17 cellular contexts compared by ENCODE assay signal in the genomic region with DNA sequence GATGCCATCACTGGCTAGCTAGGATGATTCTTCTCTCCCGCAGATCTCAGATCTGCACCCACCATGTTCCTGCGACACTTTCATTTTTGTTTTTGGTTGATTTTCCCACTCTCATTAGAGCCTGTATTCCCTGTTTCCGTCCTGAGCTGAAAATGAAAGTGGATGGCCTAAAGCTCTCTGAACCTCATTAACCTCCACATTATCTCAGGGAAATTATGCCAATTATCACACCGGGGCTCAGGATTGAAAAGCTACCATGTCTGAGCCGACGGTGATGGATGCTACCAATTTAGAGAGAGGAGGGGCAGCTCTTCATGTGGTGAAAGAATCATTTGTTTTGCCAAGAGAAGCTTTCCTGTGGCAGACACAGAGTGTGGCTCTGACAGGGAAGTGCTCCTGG.
DNase-seq lines count a peak whose midpoint lies in the region; ATAC-seq and TF ChIP-seq lines count a peak whose summit lies in the region.
"Had no signal": no experiment of that assay in that cellular context is flagged by ENCODE, and none has a peak within 500 bp of the region (broad histone marks: within the 10 kb centered on the region; RNA-seq: fewer than 3 reads in every experiment).

No MANE protein-coding gene starts in this region.

- DNase-seq in SK-N-SH (no peak), adipocyte (ENCODE audit: low read depth) (peak; percentile 19), mesenchymal stem cell (no peak), thoracic aorta (ENCODE audit: low spot score) (no peak), KG1 (lab: John Stamatoyannopoulos, UW) (no peak), T-helper 1 cell (no peak), RKO (ENCODE audit: low spot score) (no peak)
- DNase-seq: ACHN; activated naive CD4-positive, alpha-beta T cell treated with Interleukin-2 at 50 U/mL for 16 hours; Karpas-422; kidney glomerular epithelial cell; naive B cell; NCI-H2081 treated with DMSO at 0.1 percent for 48 hours; small intestine; stimulated activated naive CD8-positive, alpha-beta T cell treated with anti-CD3 and anti-CD28 coated beads, Interleukin-15, amount 100 ng/mL, for 72 hours had no signal

- peak overlapping the region; percentile 71 for H4K91ac ChIP-seq in mesenchymal stem cell (ENCODE audit: low read length)

- peak overlapping the region; percentile 30 to 86 for H3K18ac ChIP-seq in mesenchymal stem cell (ENCODE audit: low read depth in 1 of 2, low read length in 2 of 2)

- H2BK12ac ChIP-seq in mesenchymal stem cell (ENCODE audit: low read length in 2 of 2) = peak overlapping the region; percentile 81 to 90

- no peaks in the 10 kb centered on the region for H3K79me2 ChIP-seq in SK-N-SH (ENCODE audit: insufficient read depth)

- no peak overlapping the region for H3K27ac ChIP-seq in SK-N-SH (ENCODE audit: low read depth in 2 of 2, low read length in 1 of 2)
- no peak overlapping the region for H3K27ac ChIP-seq in mesenchymal stem cell (ENCODE audit: low read length, poor library complexity, severe bottlenecking)
- no peak overlapping the region for H3K27ac ChIP-seq in thoracic aorta

- H3K27me3 ChIP-seq in SK-N-SH (ENCODE audit: insufficient read depth) = no peaks in the 10 kb centered on the region
- no peaks in the 10 kb centered on the region for H3K27me3 ChIP-seq in adipocyte (replicated peaks; ENCODE audit: control insufficient read depth, insufficient read depth, low read length)
- H3K27me3 ChIP-seq in mesenchymal stem cell (ENCODE audit: control insufficient read depth in 1 of 2, insufficient read depth in 1 of 2, low read length in 2 of 2) = no peaks in the 10 kb centered on the region
- H3K27me3 ChIP-seq in thoracic aorta (replicated peaks; ENCODE audit: insufficient read depth) = no peaks in the 10 kb centered on the region

- no peak for TF ChIP-seq CTCF in SK-N-SH (IDR thresholded peaks at IDR 0.05)
- TF ChIP-seq CTCF in thoracic aorta (IDR thresholded peaks at IDR 0.05) = no peak

- H3K14ac ChIP-seq in mesenchymal stem cell (ENCODE audit: low read length in 2 of 2) = peak overlapping the region in 1 of 2 experiments; percentile 41

- ATAC-seq in SK-N-SH treated with all-trans-retinoic acid at 6 μM for 48 hours = no peak
- ATAC-seq in thoracic aorta (ENCODE audit: insufficient number of reproducible peaks, low FRiP score, low read depth) = no peak
- ATAC-seq: HCT116; stimulated activated naive CD8-positive, alpha-beta T cell treated with anti-CD3 and anti-CD28 coated beads, Interleukin-15, amount 100 ng/mL, for 72 hours had no signal

- POLR2A ChIA-PET in SK-N-SH (lab: Yijun Ruan, JAX) = no interaction called here

- H2AFZ ChIP-seq in SK-N-SH (ENCODE audit: low read depth) = peak overlapping the region; percentile 57; the same call in 1 of the 2 replicates
- H2AFZ ChIP-seq in mesenchymal stem cell (ENCODE audit: low read depth, low read length) = no peak overlapping the region

- H3K9ac ChIP-seq in SK-N-SH (no peak overlapping the region), adipocyte (ENCODE audit: low read length) (peak overlapping the region; percentile 56), mesenchymal stem cell (ENCODE audit: low read length) (peak overlapping the region; percentile 73)

- peak overlapping the region; percentile 59 for H4K8ac ChIP-seq in mesenchymal stem cell (ENCODE audit: low read length)

- H2AK5ac ChIP-seq in mesenchymal stem cell (ENCODE audit: low read length, severe bottlenecking) = no peak overlapping the region

- WGBS in SK-N-SH (ENCODE audit: low lambda C conversion rate) = 73% methylated on average over 6 of the region's 6 CpGs
- WGBS in mesenchymal stem cell = 81% methylated on average over 6 of the region's 6 CpGs

- H3K4me2 ChIP-seq in SK-N-SH = no peak overlapping the region; the same call in 1 of the 2 replicates
- no peak overlapping the region for H3K4me2 ChIP-seq in mesenchymal stem cell (ENCODE audit: low read length, poor library complexity, severe bottlenecking)

- H3K79me1 ChIP-seq in mesenchymal stem cell (replicated peaks; ENCODE audit: low read length, poor library complexity, severe bottlenecking) = no peaks in the 10 kb centered on the region

- no peaks in the 10 kb centered on the region for H3K36me3 ChIP-seq in SK-N-SH (replicated peaks in 1 of 2; ENCODE audit: control insufficient read depth in 1 of 2, insufficient read depth in 2 of 2, low read length in 1 of 2)
- no peaks in the 10 kb centered on the region for H3K36me3 ChIP-seq in adipocyte (ENCODE audit: control insufficient read depth, insufficient read depth, low read length, severe bottlenecking)
- H3K36me3 ChIP-seq in mesenchymal stem cell (ENCODE audit: control insufficient read depth in 1 of 2, insufficient read depth in 2 of 2, low read depth in 1 of 2, low read length in 2 of 2) = no peaks in the 10 kb centered on the region
- H3K36me3 ChIP-seq in thoracic aorta = no peaks in the 10 kb centered on the region

- TF ChIP-seq EP300 in SK-N-SH (IDR thresholded peaks at IDR 0.05; ENCODE audit: borderline replicate concordance in 1 of 2, low read depth in 1 of 2, low read length in 1 of 2) = no peak

- CTCF ChIA-PET in SK-N-SH (lab: Yijun Ruan, JAX) = no interaction called here

- no peak for TF ChIP-seq RAD21 in SK-N-SH (IDR thresholded peaks at IDR 0.05; ENCODE audit: low read length)

- 0 out of 4 replicates have a peak overlapping the region, but pooled peaks of 1 of the 2 experiments have one; percentile 6 for H3K4me3 ChIP-seq in SK-N-SH (ENCODE audit: low read depth in 2 of 2, low read length in 1 of 2)
- H3K4me3 ChIP-seq in adipocyte (ENCODE audit: low read length) = peak overlapping the region; percentile 71
- H3K4me3 ChIP-seq in mesenchymal stem cell (ENCODE audit: insufficient read depth in 1 of 2, low read depth in 1 of 2, low read length in 2 of 2) = peak overlapping the region in 1 of 2 experiments; percentile 66
- H3K4me3 ChIP-seq in thoracic aorta = peak overlapping the region; percentile 5

- no peak overlapping the region for H3K23ac ChIP-seq in mesenchymal stem cell (ENCODE audit: low read length in 2 of 2)

- H3K4me1 ChIP-seq in SK-N-SH (ENCODE audit: control insufficient read depth in 1 of 2, insufficient read depth in 2 of 2, low read depth in 1 of 2, low read length in 1 of 2) (peaks cover 4 to 6% of the 10 kb centered on the region in 2 experiments; a peak in 2 of 4 replicates), adipocyte (ENCODE audit: control insufficient read depth, insufficient read depth, low read length) (peaks cover 7% of the 10 kb centered on the region), mesenchymal stem cell (ENCODE audit: control insufficient read depth, insufficient read depth, low read depth, low read length) (no peaks in the 10 kb centered on the region), thoracic aorta (ENCODE audit: control insufficient read depth in 1 of 2, low read depth in 2 of 2) (no peaks in the 10 kb centered on the region)

- no peak overlapping the region for H2BK15ac ChIP-seq in mesenchymal stem cell (ENCODE audit: low read depth, poor library complexity, severe bottlenecking)

- H2BK5ac ChIP-seq in mesenchymal stem cell (ENCODE audit: low read depth, low read length, poor library complexity, severe bottlenecking) = no peak overlapping the region

- peak overlapping the region in 1 of 2 experiments; percentile 71 for H3K4ac ChIP-seq in mesenchymal stem cell (ENCODE audit: low read depth in 1 of 2, low read length in 2 of 2)

- H3K9me3 ChIP-seq in SK-N-SH = no peaks in the 10 kb centered on the region
- H3K9me3 ChIP-seq in adipocyte (ENCODE audit: control insufficient read depth, low read length) = no peaks in the 10 kb centered on the region
- peaks cover 3% of the 10 kb centered on the region for H3K9me3 ChIP-seq in mesenchymal stem cell (ENCODE audit: control insufficient read depth, low read length)
- peaks cover 2% of the 10 kb centered on the region for H3K9me3 ChIP-seq in thoracic aorta

- peak overlapping the region; percentile 67 for H2BK120ac ChIP-seq in mesenchymal stem cell (ENCODE audit: low read depth, low read length)

- no peaks in the 10 kb centered on the region for H4K20me1 ChIP-seq in SK-N-SH (ENCODE audit: insufficient read depth)

- no peaks in the 10 kb centered on the region for H3K9me2 ChIP-seq in SK-N-SH

- no peaks in the 10 kb centered on the region for H3F3A ChIP-seq in SK-N-SH (replicated peaks; ENCODE audit: insufficient read depth)

TF ChIP-seq in SK-N-SH, 30 proteins besides CTCF, POLR2A, EP300 and RAD21:
- TF ChIP-seq FOXM1 (IDR thresholded peaks at IDR 0.05; ENCODE audit: low read depth) (no peak), NFIC (IDR thresholded peaks at IDR 0.05; ENCODE audit: borderline replicate concordance) (no peak)

TF ChIP-seq in SK-N-SH treated with all-trans-retinoic acid at 6 μM for 48 hours, 23 proteins besides CTCF, POLR2A, EP300 and RAD21:
- no peak for TF ChIP-seq ZFP3 (CRISPR knock-in tag; IDR thresholded peaks at IDR 0.05)
- TF ChIP-seq, protein P1, sequence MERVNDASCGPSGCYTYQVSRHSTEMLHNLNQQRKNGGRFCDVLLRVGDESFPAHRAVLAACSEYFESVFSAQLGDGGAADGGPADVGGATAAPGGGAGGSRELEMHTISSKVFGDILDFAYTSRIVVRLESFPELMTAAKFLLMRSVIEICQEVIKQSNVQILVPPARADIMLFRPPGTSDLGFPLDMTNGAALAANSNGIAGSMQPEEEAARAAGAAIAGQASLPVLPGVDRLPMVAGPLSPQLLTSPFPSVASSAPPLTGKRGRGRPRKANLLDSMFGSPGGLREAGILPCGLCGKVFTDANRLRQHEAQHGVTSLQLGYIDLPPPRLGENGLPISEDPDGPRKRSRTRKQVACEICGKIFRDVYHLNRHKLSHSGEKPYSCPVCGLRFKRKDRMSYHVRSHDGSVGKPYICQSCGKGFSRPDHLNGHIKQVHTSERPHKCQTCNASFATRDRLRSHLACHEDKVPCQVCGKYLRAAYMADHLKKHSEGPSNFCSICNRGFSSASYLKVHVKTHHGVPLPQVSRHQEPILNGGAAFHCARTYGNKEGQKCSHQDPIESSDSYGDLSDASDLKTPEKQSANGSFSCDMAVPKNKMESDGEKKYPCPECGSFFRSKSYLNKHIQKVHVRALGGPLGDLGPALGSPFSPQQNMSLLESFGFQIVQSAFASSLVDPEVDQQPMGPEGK (CRISPR knock-in tag; IDR thresholded peaks at IDR 0.05; ENCODE audit: borderline replicate concordance) = no peak
